In the genomic region with DNA sequence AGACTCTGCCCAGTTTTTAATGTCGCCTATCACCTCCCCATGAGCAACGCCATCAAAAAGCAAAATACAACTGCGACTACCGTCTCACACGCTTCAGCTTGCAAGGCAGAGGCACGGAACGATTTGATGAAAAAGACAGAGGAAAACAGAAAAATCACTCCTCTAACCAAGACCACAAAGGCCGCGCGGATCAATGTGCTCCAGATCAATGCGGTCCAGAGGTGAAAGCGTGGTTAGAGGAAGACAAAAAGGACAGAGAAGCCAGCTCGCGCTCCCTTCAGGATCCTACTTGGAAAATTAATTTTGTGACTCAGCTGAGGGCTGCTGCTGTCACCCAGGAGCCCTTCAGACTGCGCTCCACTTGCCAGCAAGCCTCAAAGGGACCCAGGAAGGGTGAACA, we compare ENCODE assay signal across 20 cellular contexts.
"Had no signal": no experiment of that assay in that cellular context is flagged by ENCODE, and none has a peak within 500 bp of the region (broad histone marks: within the 10 kb centered on the region; RNA-seq: fewer than 3 reads in every experiment).

No MANE protein-coding gene starts in this region.

- H3K4me1 Mint-ChIP-seq: activated naive CD8-positive, alpha-beta T cell treated with anti-CD3 and anti-CD28 coated beads for 36 hours; stimulated activated effector memory CD8-positive, alpha-beta T cell treated with anti-CD3 and anti-CD28 coated beads, Interleukin-12 subunit alpha, Interleukin-12 subunit beta, amount 100 ng/mL, for 72 hours had no signal

- H3K4me1 ChIP-seq: esophagus muscularis mucosa, psoas muscle, sigmoid colon, SJSA1 had no signal

- H3K27ac ChIP-seq: brain microvascular endothelial cell, dorsolateral prefrontal cortex, esophagus muscularis mucosa, psoas muscle, sigmoid colon, SJSA1 had no signal

- H3K9me3 ChIP-seq: esophagus muscularis mucosa, psoas muscle, sigmoid colon, SJSA1 had no signal

- H3K36me3 Mint-ChIP-seq: activated naive CD8-positive, alpha-beta T cell treated with anti-CD3 and anti-CD28 coated beads for 36 hours; natural killer cell treated with Interleukin-12 subunit alpha and Interleukin-12 subunit beta and Interleukin-15 and Interleukin-18, amount 100 ng/mL, for 72 hours; stimulated activated effector memory CD8-positive, alpha-beta T cell treated with anti-CD3 and anti-CD28 coated beads, Interleukin-12 subunit alpha, Interleukin-12 subunit beta, amount 100 ng/mL, for 72 hours had no signal

- H3K27ac Mint-ChIP-seq: activated CD4-positive, alpha-beta T cell treated with anti-CD3 and anti-CD28 coated beads, Interleukin-2, amount 10 ng/mL, durations not matched to agents 7 days and 5 days; activated naive CD8-positive, alpha-beta T cell treated with anti-CD3 and anti-CD28 coated beads for 36 hours; natural killer cell treated with Interleukin-12 subunit alpha and Interleukin-12 subunit beta and Interleukin-15 and Interleukin-18, amount 100 ng/mL, for 72 hours; stimulated activated effector memory CD8-positive, alpha-beta T cell treated with anti-CD3 and anti-CD28 coated beads, Interleukin-12 subunit alpha, Interleukin-12 subunit beta, amount 100 ng/mL, for 72 hours had no signal

- H3K27me3 ChIP-seq: brain microvascular endothelial cell, dorsolateral prefrontal cortex, esophagus muscularis mucosa, sigmoid colon, SJSA1 had no signal

- H3K36me3 ChIP-seq: brain microvascular endothelial cell, esophagus muscularis mucosa, sigmoid colon, SJSA1 had no signal

- DNase-seq: activated CD4-positive, alpha-beta T cell treated with anti-CD3 and anti-CD28 coated beads, Interleukin-2, amount 10 ng/mL, durations not matched to agents 7 days and 5 days; activated CD4-positive, CD25-positive, alpha-beta regulatory T cell; activated gamma-delta T cell treated with Interleukin-2 at 50 U/mL for 16 hours; activated naive CD8-positive, alpha-beta T cell treated with anti-CD3 and anti-CD28 coated beads for 36 hours; activated T-cell treated with anti-CD3 and anti-CD28 coated beads, Interleukin-2, amount 50 U/mL, for 1 hour; amygdala; brain microvascular endothelial cell; cerebellar nuclear complex; dorsolateral prefrontal cortex; hippocampal formation; kidney; mesenchymal stem cell; psoas muscle; sigmoid colon; stimulated activated CD4-positive, alpha-beta T cell treated with anti-CD3 and anti-CD28 coated beads, Interleukin-1b, Interleukin-23, amount 100 ng/mL, for 48 hours; SW 1271 had no signal

- H3K9me3 Mint-ChIP-seq: activated CD4-positive, alpha-beta T cell treated with anti-CD3 and anti-CD28 coated beads, Interleukin-2, amount 10 ng/mL, durations not matched to agents 7 days and 5 days; activated naive CD8-positive, alpha-beta T cell treated with anti-CD3 and anti-CD28 coated beads for 36 hours; natural killer cell treated with Interleukin-12 subunit alpha and Interleukin-12 subunit beta and Interleukin-15 and Interleukin-18, amount 100 ng/mL, for 72 hours; stimulated activated effector memory CD8-positive, alpha-beta T cell treated with anti-CD3 and anti-CD28 coated beads, Interleukin-12 subunit alpha, Interleukin-12 subunit beta, amount 100 ng/mL, for 72 hours had no signal

- H3K4me3 Mint-ChIP-seq: activated CD4-positive, alpha-beta T cell treated with anti-CD3 and anti-CD28 coated beads, Interleukin-2, amount 10 ng/mL, durations not matched to agents 7 days and 5 days; activated naive CD8-positive, alpha-beta T cell treated with anti-CD3 and anti-CD28 coated beads for 36 hours; natural killer cell treated with Interleukin-12 subunit alpha and Interleukin-12 subunit beta and Interleukin-15 and Interleukin-18, amount 100 ng/mL, for 72 hours; stimulated activated effector memory CD8-positive, alpha-beta T cell treated with anti-CD3 and anti-CD28 coated beads, Interleukin-12 subunit alpha, Interleukin-12 subunit beta, amount 100 ng/mL, for 72 hours had no signal

- ATAC-seq: psoas muscle; stimulated activated effector memory CD8-positive, alpha-beta T cell treated with anti-CD3 and anti-CD28 coated beads, Interleukin-12 subunit alpha, Interleukin-12 subunit beta, amount 100 ng/mL, for 72 hours had no signal

- H3K4me3 ChIP-seq: dorsolateral prefrontal cortex, esophagus muscularis mucosa, psoas muscle, sigmoid colon, SJSA1 had no signal
